ENCODE assay signal across 17 cellular contexts in the genomic region with DNA sequence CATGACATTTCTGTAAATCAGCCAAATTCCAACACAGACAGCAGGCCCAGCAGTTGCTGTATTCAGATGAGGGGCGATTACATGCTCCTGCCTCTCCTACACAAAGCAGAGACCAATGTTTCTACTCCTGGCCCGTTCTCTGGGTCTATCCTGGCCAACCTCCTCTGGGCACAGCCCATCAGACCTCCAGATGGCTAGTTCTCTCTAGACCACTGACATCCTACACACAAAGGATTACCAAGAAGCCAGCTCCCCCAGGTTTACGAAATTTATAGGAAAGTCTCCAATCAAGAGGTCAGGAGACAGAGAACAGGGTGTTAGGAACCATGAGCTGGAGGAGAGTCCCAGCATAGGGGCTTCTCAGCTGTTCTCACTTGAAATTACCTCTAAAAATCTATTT.
"Had no signal": no experiment of that assay in that cellular context is flagged by ENCODE, and none has a peak within 500 bp of the region (broad histone marks: within the 10 kb centered on the region; RNA-seq: fewer than 3 reads in every experiment).

No MANE protein-coding gene starts in this region.

- H3K4me3 ChIP-seq: right atrium auricular region, spleen, thoracic aorta had no signal

- H3K27ac Mint-ChIP-seq: activated CD4-positive, alpha-beta T cell treated with anti-CD3 and anti-CD28 coated beads, Interleukin-2, amount 10 ng/mL, durations not matched to agents 24 days and 14 days; activated CD8-positive, alpha-beta T cell treated with anti-CD3 and anti-CD28 coated beads, Interleukin-2, amount 10 ng/mL, durations not matched to agents 7 days and 5 days; memory B cell; T-helper 2 cell treated with Interferon-gamma antibody and Interleukin-4, amounts not matched to agents 5 μg/mL and 100 μg/mL, for 36 hours had no signal

- H3K4me3 Mint-ChIP-seq: activated CD4-positive, alpha-beta T cell treated with anti-CD3 and anti-CD28 coated beads, Interleukin-2, amount 10 ng/mL, durations not matched to agents 24 days and 14 days; activated CD8-positive, alpha-beta T cell treated with anti-CD3 and anti-CD28 coated beads, Interleukin-2, amount 10 ng/mL, durations not matched to agents 7 days and 5 days; activated naive CD8-positive, alpha-beta T cell treated with anti-CD3 and anti-CD28 coated beads, Interleukin-2, amount 10 ng/mL, durations not matched to agents 7 days and 5 days; memory B cell; naive thymus-derived CD8-positive, alpha-beta T cell; T-helper 2 cell treated with Interferon-gamma antibody and Interleukin-4, amounts not matched to agents 5 μg/mL and 100 μg/mL, for 36 hours had no signal

- H3K9me3 Mint-ChIP-seq: activated CD4-positive, alpha-beta T cell treated with anti-CD3 and anti-CD28 coated beads, Interleukin-2, amount 10 ng/mL, durations not matched to agents 24 days and 14 days; memory B cell; naive thymus-derived CD8-positive, alpha-beta T cell; T-helper 2 cell treated with Interferon-gamma antibody and Interleukin-4, amounts not matched to agents 5 μg/mL and 100 μg/mL, for 36 hours had no signal

- H3K36me3 ChIP-seq: breast epithelium, left lung, right atrium auricular region, spleen, thoracic aorta had no signal

- ATAC-seq: activated CD8-positive, alpha-beta T cell treated with anti-CD3 and anti-CD28 coated beads, Interleukin-2, amount 10 ng/mL, durations not matched to agents 7 days and 5 days; naive thymus-derived CD8-positive, alpha-beta T cell had no signal

- H3K36me3 Mint-ChIP-seq: memory B cell had no signal

- FAIRE-seq: kidney, urothelium cell line had no signal

- H3K27me3 Mint-ChIP-seq: activated CD4-positive, alpha-beta T cell treated with anti-CD3 and anti-CD28 coated beads, Interleukin-2, amount 10 ng/mL, durations not matched to agents 24 days and 14 days; memory B cell; naive thymus-derived CD8-positive, alpha-beta T cell had no signal

- H3K9me3 ChIP-seq: breast epithelium, left lung, right atrium auricular region, spleen, thoracic aorta had no signal

- DNase-seq: activated CD4-positive, alpha-beta T cell treated with anti-CD3 and anti-CD28 coated beads, Interleukin-2, amount 10 ng/mL, durations not matched to agents 24 days and 14 days; activated CD4-positive, CD25-positive, alpha-beta regulatory T cell; activated CD8-positive, alpha-beta memory T cell treated with anti-CD3 and anti-CD28 coated beads, Interleukin-2, amount 50 U/mL, for 48 hours; activated CD8-positive, alpha-beta T cell treated with anti-CD3 and anti-CD28 coated beads, Interleukin-2, amount 10 ng/mL, durations not matched to agents 7 days and 5 days; activated gamma-delta T cell treated with Interleukin-2 at 50 U/mL for 16 hours; activated naive CD8-positive, alpha-beta T cell treated with anti-CD3 and anti-CD28 coated beads, Interleukin-2, amount 10 ng/mL, durations not matched to agents 7 days and 5 days; kidney; left lung; naive thymus-derived CD8-positive, alpha-beta T cell; stimulated activated CD4-positive, alpha-beta T cell treated with anti-CD3 and anti-CD28 coated beads, Interleukin-1b, Interleukin-23, amount 100 ng/mL, for 48 hours had no signal

- H3K27me3 ChIP-seq: breast epithelium, left lung, right atrium auricular region, spleen had no signal

- H3K27ac ChIP-seq: breast epithelium, left lung, right atrium auricular region, spleen, thoracic aorta had no signal
